ENCODE assay signal across 1 cellular context in the genomic region with DNA sequence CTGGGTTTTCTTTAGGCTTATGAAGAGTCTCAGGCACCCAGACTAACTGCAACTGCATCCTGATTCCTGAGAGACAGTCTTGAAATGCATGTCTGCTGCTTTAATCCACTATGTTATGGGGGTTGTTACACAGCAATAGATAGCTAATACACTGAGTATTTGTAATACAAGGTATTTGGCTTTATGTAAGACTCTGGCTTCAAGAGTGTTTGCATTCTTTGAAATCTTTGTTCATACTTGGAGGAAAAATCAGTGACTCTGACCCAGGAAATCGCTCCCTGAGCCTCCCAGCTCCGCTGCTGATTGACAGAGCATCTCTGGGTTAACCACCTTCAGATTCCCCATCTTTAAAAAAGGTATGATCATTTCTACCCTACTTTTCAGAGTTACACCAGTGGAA.
TF ChIP-seq lines count a peak whose summit lies in the region.

No MANE protein-coding gene starts in this region.

TF ChIP-seq in GM23338, 12 proteins besides CTCF, POLR2A, EP300 and RAD21 (continued from another document):
- TF ChIP-seq, protein P1, sequence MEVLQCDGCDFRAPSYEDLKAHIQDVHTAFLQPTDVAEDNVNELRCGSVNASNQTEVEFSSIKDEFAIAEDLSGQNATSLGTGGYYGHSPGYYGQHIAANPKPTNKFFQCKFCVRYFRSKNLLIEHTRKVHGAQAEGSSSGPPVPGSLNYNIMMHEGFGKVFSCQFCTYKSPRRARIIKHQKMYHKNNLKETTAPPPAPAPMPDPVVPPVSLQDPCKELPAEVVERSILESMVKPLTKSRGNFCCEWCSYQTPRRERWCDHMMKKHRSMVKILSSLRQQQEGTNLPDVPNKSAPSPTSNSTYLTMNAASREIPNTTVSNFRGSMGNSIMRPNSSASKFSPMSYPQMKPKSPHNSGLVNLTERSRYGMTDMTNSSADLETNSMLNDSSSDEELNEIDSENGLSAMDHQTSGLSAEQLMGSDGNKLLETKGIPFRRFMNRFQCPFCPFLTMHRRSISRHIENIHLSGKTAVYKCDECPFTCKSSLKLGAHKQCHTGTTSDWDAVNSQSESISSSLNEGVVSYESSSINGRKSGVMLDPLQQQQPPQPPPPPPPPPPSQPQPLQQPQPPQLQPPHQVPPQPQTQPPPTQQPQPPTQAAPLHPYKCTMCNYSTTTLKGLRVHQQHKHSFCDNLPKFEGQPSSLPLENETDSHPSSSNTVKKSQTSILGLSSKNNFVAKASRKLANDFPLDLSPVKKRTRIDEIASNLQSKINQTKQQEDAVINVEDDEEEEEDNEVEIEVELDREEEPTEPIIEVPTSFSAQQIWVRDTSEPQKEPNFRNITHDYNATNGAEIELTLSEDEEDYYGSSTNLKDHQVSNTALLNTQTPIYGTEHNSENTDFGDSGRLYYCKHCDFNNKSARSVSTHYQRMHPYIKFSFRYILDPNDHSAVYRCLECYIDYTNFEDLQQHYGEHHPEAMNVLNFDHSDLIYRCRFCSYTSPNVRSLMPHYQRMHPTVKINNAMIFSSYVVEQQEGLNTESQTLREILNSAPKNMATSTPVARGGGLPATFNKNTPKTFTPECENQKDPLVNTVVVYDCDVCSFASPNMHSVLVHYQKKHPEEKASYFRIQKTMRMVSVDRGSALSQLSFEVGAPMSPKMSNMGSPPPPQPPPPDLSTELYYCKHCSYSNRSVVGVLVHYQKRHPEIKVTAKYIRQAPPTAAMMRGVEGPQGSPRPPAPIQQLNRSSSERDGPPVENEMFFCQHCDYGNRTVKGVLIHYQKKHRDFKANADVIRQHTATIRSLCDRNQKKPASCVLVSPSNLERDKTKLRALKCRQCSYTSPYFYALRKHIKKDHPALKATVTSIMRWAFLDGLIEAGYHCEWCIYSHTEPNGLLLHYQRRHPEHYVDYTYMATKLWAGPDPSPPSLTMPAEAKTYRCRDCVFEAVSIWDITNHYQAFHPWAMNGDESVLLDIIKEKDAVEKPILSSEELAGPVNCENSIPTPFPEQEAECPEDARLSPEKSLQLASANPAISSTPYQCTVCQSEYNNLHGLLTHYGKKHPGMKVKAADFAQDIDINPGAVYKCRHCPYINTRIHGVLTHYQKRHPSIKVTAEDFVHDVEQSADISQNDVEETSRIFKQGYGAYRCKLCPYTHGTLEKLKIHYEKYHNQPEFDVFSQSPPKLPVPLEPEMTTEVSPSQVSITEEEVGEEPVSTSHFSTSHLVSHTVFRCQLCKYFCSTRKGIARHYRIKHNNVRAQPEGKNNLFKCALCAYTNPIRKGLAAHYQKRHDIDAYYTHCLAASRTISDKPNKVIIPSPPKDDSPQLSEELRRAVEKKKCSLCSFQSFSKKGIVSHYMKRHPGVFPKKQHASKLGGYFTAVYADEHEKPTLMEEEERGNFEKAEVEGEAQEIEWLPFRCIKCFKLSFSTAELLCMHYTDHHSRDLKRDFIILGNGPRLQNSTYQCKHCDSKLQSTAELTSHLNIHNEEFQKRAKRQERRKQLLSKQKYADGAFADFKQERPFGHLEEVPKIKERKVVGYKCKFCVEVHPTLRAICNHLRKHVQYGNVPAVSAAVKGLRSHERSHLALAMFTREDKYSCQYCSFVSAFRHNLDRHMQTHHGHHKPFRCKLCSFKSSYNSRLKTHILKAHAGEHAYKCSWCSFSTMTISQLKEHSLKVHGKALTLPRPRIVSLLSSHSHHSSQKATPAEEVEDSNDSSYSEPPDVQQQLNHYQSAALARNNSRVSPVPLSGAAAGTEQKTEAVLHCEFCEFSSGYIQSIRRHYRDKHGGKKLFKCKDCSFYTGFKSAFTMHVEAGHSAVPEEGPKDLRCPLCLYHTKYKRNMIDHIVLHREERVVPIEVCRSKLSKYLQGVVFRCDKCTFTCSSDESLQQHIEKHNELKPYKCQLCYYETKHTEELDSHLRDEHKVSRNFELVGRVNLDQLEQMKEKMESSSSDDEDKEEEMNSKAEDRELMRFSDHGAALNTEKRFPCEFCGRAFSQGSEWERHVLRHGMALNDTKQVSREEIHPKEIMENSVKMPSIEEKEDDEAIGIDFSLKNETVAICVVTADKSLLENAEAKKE (CRISPR knock-in tag; IDR thresholded peaks at IDR 0.05): no peak
- TF ChIP-seq CREB1 (CRISPR knock-in tag; IDR thresholded peaks at IDR 0.05; ENCODE audit: low read depth) (no peak), EZH2 (IDR thresholded peaks at IDR 0.05; ENCODE audit: low read depth, unreplicated experiment) (no peak), STAT1 (IDR thresholded peaks at IDR 0.05; ENCODE audit: unreplicated experiment) (no peak), ZNF114 (CRISPR knock-in tag; IDR thresholded peaks at IDR 0.05) (no peak), EZH2phosphoT487 (IDR thresholded peaks at IDR 0.05; ENCODE audit: unreplicated experiment) (no peak), POLR2AphosphoS5 (IDR thresholded peaks at IDR 0.05; ENCODE audit: low read depth) (no peak)
- TF ChIP-seq, protein P2, sequence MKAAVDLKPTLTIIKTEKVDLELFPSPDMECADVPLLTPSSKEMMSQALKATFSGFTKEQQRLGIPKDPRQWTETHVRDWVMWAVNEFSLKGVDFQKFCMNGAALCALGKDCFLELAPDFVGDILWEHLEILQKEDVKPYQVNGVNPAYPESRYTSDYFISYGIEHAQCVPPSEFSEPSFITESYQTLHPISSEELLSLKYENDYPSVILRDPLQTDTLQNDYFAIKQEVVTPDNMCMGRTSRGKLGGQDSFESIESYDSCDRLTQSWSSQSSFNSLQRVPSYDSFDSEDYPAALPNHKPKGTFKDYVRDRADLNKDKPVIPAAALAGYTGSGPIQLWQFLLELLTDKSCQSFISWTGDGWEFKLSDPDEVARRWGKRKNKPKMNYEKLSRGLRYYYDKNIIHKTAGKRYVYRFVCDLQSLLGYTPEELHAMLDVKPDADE (IDR thresholded peaks at IDR 0.05): no peak
